ENCODE assay signal across 8 cellular contexts in the genomic region with DNA sequence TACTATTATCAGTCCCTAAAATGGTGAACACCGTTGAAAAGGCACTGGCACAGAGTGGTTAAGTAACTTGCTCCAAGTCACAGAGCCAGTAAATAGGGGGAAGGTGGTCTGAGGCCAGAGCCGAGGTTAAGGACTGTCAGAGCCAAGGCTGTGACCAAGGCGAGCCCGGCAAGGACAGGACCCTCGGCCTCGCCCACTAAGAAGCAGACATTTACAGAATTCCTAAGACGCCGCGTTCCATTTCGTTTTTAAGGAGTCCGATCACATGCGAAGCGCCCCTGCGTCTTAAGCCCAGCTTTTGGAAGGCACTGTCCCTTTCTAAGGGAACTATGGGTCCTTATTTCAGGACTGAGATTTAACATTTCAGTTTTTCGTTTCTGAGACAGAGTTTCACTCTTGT. TPM values are rescaled to one million over a fixed set of nuclear protein-coding genes. Genes with fewer than 3 reads are reported as not detected.
A peak's percentile ranks its signal among the peaks of the same experiment; 100 is the strongest.
DNase-seq lines count a peak whose midpoint lies in the region; ATAC-seq and TF ChIP-seq lines count a peak whose summit lies in the region.

No MANE protein-coding gene starts in this region.

- H2AFZ ChIP-seq in KMS-11 (ENCODE audit: low read depth): no peak overlapping the region

- H3K4me3 ChIP-seq in BE2C (ENCODE audit: low read depth, low read length): peak overlapping the region; percentile 77
- no peak overlapping the region for H3K4me3 ChIP-seq in KMS-11 (IDR thresholded peaks at IDR 0.05; ENCODE audit: insufficient read depth, low read depth, low read length)

- H3K4me2 ChIP-seq in KMS-11: peak overlapping the region; percentile 94

- H3K36me3 Mint-ChIP-seq in chondrocyte (ENCODE audit: low read depth) (no peaks in the 10 kb centered on the region), naive B cell (no peaks in the 10 kb centered on the region)

- no peaks in the 10 kb centered on the region for H3K27me3 ChIP-seq in BE2C
- H3K27me3 ChIP-seq in KMS-11 (ENCODE audit: insufficient read depth, low read depth): no peaks in the 10 kb centered on the region

- H3K4me1 Mint-ChIP-seq in chondrocyte (ENCODE audit: low read depth) (peaks cover 40% of the 10 kb centered on the region), naive B cell (peaks cover 26 to 47% (median 42%) of the 10 kb centered on the region in 3 donors)

- H3K9ac ChIP-seq in KMS-11: peak overlapping the region; percentile 98

- no peaks in the 10 kb centered on the region for H3K9me3 Mint-ChIP-seq in chondrocyte (ENCODE audit: low read depth)
- H3K9me3 Mint-ChIP-seq in naive B cell: no peaks in the 10 kb centered on the region

- DNase-seq in BE2C (no peak), chondrocyte (ENCODE audit: low spot score) (no peak), naive B cell (no peak), foreskin melanocyte (no peak), glomerular visceral epithelial cell (ENCODE audit: extremely low spot score) (no peak), ureter (ENCODE audit: low spot score) (no peak)

- peak overlapping the region; percentile 91 for H3K4me3 Mint-ChIP-seq in chondrocyte (ENCODE audit: unreplicated experiment)
- peak overlapping the region; percentile 86 to 99 (median 94) for H3K4me3 Mint-ChIP-seq in naive B cell

- TF ChIP-seq CTCF in BE2C (IDR thresholded peaks at IDR 0.05; ENCODE audit: low read depth, low read length) (no peak), KMS-11 (conservative IDR thresholded peaks at IDR 0.05; ENCODE audit: low read depth, low read length) (no peak), chondrocyte (IDR thresholded peaks at IDR 0.05) (no peak)

- no peak for ATAC-seq in naive B cell (ENCODE audit: low read depth in 2 of 2)
- no peak for ATAC-seq in HG03439 (IDR thresholded peaks at IDR 0.05; ENCODE audit: unreplicated experiment)

- no peaks in the 10 kb centered on the region for H3K27me3 Mint-ChIP-seq in chondrocyte (ENCODE audit: low read depth)
- H3K27me3 Mint-ChIP-seq in naive B cell: no peaks in the 10 kb centered on the region

- H3K27ac Mint-ChIP-seq in chondrocyte (ENCODE audit: unreplicated experiment) (peak overlapping the region; percentile 88), naive B cell (peak overlapping the region; percentile 89 to 97 (median 96))

- H3K9me3 ChIP-seq in BE2C: no peaks in the 10 kb centered on the region

- peaks cover 32% of the 10 kb centered on the region for H4K20me1 ChIP-seq in KMS-11 (ENCODE audit: insufficient read depth)

- H3K79me2 ChIP-seq in KMS-11 (ENCODE audit: insufficient read depth, low read depth): peaks cover 59% of the 10 kb centered on the region

- H3K27ac ChIP-seq in KMS-11: peak overlapping the region; percentile 81

- peaks cover 27% of the 10 kb centered on the region for H3K36me3 ChIP-seq in BE2C
- H3K36me3 ChIP-seq in KMS-11 (ENCODE audit: insufficient read depth): peaks cover 4% of the 10 kb centered on the region; the same call in 1 of the 2 replicates

- H3K4me1 ChIP-seq in BE2C (peaks cover 11% of the 10 kb centered on the region), KMS-11 (ENCODE audit: low read depth, poor library complexity, severe bottlenecking) (peaks cover 40% of the 10 kb centered on the region)

RNA-seq across cellular contexts. Expression of a gene that starts 1.0 kb away (rescaled TPM):
- 187 TPM for polyA plus RNA-seq in BE2C (2012; ENCODE audit: insufficient read depth, insufficient read length, low read depth)
- total RNA-seq in chondrocyte: 196 to 412 TPM (median 198 TPM) in 3 replicates
- 100 to 1,000 TPM; 117 to 178 (median 138) TPM for polyA plus RNA-seq in naive B cell (ENCODE audit: low read depth in 6 of 6)
- 125 TPM for total RNA-seq in ureter
